In the genomic region with DNA sequence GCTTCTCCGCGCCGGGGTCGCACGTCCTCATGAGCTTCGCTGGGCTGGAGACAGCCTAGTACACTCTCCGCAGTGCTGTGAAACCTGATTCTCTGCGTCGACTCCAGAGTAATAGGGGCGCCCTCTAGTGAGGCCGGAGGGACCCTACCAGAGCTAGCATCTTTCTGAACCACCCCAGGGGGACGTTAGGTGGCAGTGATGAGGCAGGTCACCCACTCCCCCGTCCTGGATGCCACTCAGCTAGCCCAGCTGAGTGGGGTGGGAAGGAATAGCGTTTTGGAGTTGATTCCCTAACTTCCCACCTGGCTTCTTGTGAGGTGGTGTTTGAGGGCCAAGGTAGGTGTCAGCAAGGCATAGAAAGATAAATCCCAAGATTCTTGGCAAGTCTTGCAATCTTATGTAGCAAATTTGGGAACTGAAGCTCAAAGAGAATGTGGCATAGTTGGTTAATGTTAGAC, we compare ENCODE assay signal across 1 cellular context.
A peak's percentile ranks its signal among the peaks of the same experiment; 100 is the strongest.
TF ChIP-seq lines count a peak whose summit lies in the region.

No MANE protein-coding gene starts in this region.

TF ChIP-seq in SK-N-SH, 30 proteins besides CTCF, POLR2A, EP300 and RAD21 (continued from another document):
- TF ChIP-seq FOSL2 (IDR thresholded peaks at IDR 0.05; ENCODE audit: borderline replicate concordance, low read depth) (no peak), RCOR1 (IDR thresholded peaks at IDR 0.05; ENCODE audit: low read length) (0 out of 2 replicates have a peak, but pooled peaks have one; percentile 38), TCF12 (IDR thresholded peaks at IDR 0.05) (no peak), REST (IDR thresholded peaks at IDR 0.05; ENCODE audit: low read depth, low read length) (no peak), SMC3 (IDR thresholded peaks at IDR 0.05; ENCODE audit: low read depth, low read length) (peak; percentile 88), TEAD4 (IDR thresholded peaks at IDR 0.05; ENCODE audit: borderline replicate concordance, insufficient read depth) (no peak), GABPA (IDR thresholded peaks at IDR 0.05; ENCODE audit: low read depth) (no peak), MEF2A (IDR thresholded peaks at IDR 0.05; ENCODE audit: borderline replicate concordance, low read depth) (no peak), JUND (IDR thresholded peaks at IDR 0.05) (no peak), MXI1 (IDR thresholded peaks at IDR 0.05; ENCODE audit: low read depth, low read length) (no peak), CHD2 (IDR thresholded peaks at IDR 0.05; ENCODE audit: low read length, partially characterized antibody) (peak; percentile 76), NRF1 (IDR thresholded peaks at IDR 0.05; ENCODE audit: low read depth, low read length) (no peak), PBX3 (IDR thresholded peaks at IDR 0.05) (no peak), USF2 (IDR thresholded peaks at IDR 0.05; ENCODE audit: borderline replicate concordance, low read depth, low read length) (no peak), ELF1 (IDR thresholded peaks at IDR 0.05) (no peak), RFX5 (IDR thresholded peaks at IDR 0.05; ENCODE audit: low read length) (peak; percentile 57; the same call in 1 of the 2 replicates), FOXJ3 (CRISPR knock-in tag; IDR thresholded peaks at IDR 0.05) (no peak), IRF3 (IDR thresholded peaks at IDR 0.05; ENCODE audit: low read depth, low read length) (no peak), RXRA (IDR thresholded peaks at IDR 0.05; ENCODE audit: borderline replicate concordance, low read depth) (no peak), POLR2AphosphoS5 (IDR thresholded peaks at IDR 0.05; ENCODE audit: low read depth, low read length) (no peak), YY1 (IDR thresholded peaks at IDR 0.05; ENCODE audit: low read depth) (no peak)
- TF ChIP-seq, protein P1, sequence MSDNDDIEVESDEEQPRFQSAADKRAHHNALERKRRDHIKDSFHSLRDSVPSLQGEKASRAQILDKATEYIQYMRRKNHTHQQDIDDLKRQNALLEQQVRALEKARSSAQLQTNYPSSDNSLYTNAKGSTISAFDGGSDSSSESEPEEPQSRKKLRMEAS (IDR thresholded peaks at IDR 0.05; ENCODE audit: low read depth), result no peak
- TF ChIP-seq, protein P2, sequence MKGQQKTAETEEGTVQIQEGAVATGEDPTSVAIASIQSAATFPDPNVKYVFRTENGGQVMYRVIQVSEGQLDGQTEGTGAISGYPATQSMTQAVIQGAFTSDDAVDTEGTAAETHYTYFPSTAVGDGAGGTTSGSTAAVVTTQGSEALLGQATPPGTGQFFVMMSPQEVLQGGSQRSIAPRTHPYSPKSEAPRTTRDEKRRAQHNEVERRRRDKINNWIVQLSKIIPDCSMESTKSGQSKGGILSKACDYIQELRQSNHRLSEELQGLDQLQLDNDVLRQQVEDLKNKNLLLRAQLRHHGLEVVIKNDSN (IDR thresholded peaks at IDR 0.05; ENCODE audit: borderline replicate concordance, low read depth), result no peak
